In the genomic region with DNA sequence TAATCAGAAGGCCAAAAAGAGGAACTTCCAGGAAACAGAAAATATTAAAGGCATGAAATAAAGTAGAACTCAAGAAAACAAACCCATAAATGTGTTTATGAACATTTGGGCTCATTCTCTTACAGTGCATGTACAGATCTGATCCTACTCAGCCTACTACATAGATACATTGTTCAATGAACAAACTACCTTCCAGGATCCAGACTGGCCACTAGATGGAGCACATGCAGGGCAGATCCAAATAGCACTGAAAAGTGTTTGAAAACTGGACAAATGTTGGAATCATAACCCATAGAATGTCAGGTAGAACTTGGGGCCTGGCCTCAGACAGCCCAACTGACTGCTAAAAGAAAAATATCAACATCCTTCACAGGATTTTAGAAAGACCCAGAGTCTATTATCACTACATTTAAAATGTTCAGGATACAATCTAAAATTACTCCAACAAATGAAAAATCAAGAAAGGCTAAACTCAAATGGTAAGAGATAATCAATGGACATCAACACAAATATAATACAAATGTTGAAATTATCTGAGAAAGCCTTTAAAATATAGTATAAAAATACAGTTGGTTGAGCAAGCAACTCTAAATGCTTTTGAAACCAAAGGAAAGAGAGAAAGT, we compare ENCODE assay signal across 8 cellular contexts.
DNase-seq lines count a peak whose midpoint lies in the region; ATAC-seq and TF ChIP-seq lines count a peak whose summit lies in the region.

No MANE protein-coding gene starts in this region.

- H2AFZ ChIP-seq in OCI-LY3 (ENCODE audit: low read depth, low read length) = no peak overlapping the region

- H3K36me3 ChIP-seq in OCI-LY3 (replicated peaks; ENCODE audit: low read depth, low read length) = no peaks in the 10 kb centered on the region

- no peaks in the 10 kb centered on the region for H4K20me1 ChIP-seq in OCI-LY3 (ENCODE audit: insufficient read depth, low read length)

- no peaks in the 10 kb centered on the region for H3K79me2 ChIP-seq in OCI-LY3 (ENCODE audit: low read length)

- DNase-seq in NCI-H2196 (lab: John Stamatoyannopoulos, UW; ENCODE audit: unreplicated experiment) (peak; percentile 15), NCI-H2196 treated with DMSO at 0.1 percent for 48 hours (lab: John Stamatoyannopoulos, UW; ENCODE audit: unreplicated experiment) (no peak), epithelial cell of proximal tubule (ENCODE audit: low read depth) (no peak)
- DNase-seq in stimulated activated CD8-positive, alpha-beta memory T cell treated with anti-CD3 and anti-CD28 coated beads, Interleukin-4, amount 100 ng/mL, for 48 hours = peak; percentile 36

- H3K9me3 ChIP-seq in OCI-LY3 (ENCODE audit: insufficient read depth, low read length) = no peaks in the 10 kb centered on the region

- H3K4me2 ChIP-seq in OCI-LY3 (ENCODE audit: low read length) = no peak overlapping the region

- peaks cover 51% of the 10 kb centered on the region for H3K27me3 ChIP-seq in OCI-LY3 (ENCODE audit: low read depth, low read length)

- H3K4me3 ChIP-seq in OCI-LY3 (ENCODE audit: low read length) = no peak overlapping the region
- no peak overlapping the region for H3K4me3 ChIP-seq in epithelial cell of proximal tubule (ENCODE audit: low read depth, low read length)

- H3K4me1 ChIP-seq in OCI-LY3 (ENCODE audit: low read length) = no peaks in the 10 kb centered on the region

- H3K9ac ChIP-seq in OCI-LY3 (ENCODE audit: low read length) = no peak overlapping the region

- no peak overlapping the region for H3K27ac ChIP-seq in OCI-LY3 (ENCODE audit: low read length)

- peak; percentile 45 for ATAC-seq in HG02759 (IDR thresholded peaks at IDR 0.05; ENCODE audit: unreplicated experiment)
- no peak for ATAC-seq in HG03571 (IDR thresholded peaks at IDR 0.05; ENCODE audit: unreplicated experiment)
- ATAC-seq in HG02840 (IDR thresholded peaks at IDR 0.05; ENCODE audit: low FRiP score, unreplicated experiment) = no peak

- TF ChIP-seq CTCF in OCI-LY3 (IDR thresholded peaks at IDR 0.05; ENCODE audit: low read depth, low read length) (peak; percentile 88), epithelial cell of proximal tubule (conservative IDR thresholded peaks at IDR 0.05; ENCODE audit: low read depth, low read length) (peak; percentile 97)

Comparison
In these comparisons a context has a peak if more than half of its experiments do, and no peak if none do; other contexts are left out.
1. DNase-seq: peak in NCI-H2196 (single experiment) and stimulated activated CD8-positive, alpha-beta memory T cell treated with anti-CD3 and anti-CD28 coated beads, Interleukin-4, amount 100 ng/mL, for 48 hours (single experiment); none in NCI-H2196 treated with DMSO at 0.1 percent for 48 hours (single experiment) and epithelial cell of proximal tubule (single experiment).